ENCODE assay signal across 8 cellular contexts in the genomic region with DNA sequence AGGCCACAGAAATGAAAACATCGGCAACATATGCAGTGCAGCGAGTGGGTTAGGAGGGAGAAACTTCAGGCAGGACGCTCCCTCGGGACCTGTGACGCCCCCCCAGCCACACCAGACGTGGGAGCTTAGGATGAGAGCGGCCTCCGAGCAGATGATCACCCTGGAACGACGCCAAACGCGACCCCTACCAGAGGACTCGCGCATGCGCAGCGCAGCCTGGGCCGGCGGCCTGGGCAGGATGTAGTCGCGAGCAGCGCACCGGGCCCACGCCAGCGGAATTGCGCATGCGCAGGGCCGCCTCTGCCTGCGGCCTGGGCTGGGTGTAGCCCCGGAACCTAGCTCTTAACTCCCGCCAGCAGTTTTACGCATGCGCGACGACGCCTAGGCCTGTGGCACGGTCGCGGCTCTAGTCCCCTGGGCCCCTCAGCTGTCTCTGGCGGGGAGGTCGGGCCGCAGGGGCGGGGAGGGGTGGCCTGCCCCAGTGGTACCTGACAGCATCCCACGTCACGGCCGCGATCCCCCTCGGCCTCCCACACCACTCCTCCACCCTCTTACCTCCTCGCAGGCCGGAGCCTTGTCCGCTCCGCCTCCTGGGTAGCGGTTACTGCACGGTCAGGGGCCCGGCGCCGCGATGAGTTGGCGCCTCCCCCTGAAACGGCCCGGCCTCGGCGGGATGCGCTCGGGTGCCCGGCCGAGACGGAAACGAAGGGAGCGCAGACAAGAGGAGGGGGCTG. TPM values are rescaled to one million over a fixed set of nuclear protein-coding genes. Genes with fewer than 3 reads are reported as not detected.
DNase-seq lines count a peak whose midpoint lies in the region; ATAC-seq and TF ChIP-seq lines count a peak whose summit lies in the region.

A gene (minus strand): TSS at position 608 of the 734 bp plus-strand sequence. CDS start 11,141 bp downstream, outside the sequence.

- peaks cover 0 to 20% (median 4%) of the 10 kb centered on the region in 4 donors for H3K4me1 ChIP-seq in liver (ENCODE audit: control insufficient read depth in 4 of 4, insufficient read depth in 4 of 4, low read length in 3 of 4)

- ATAC-seq in GM19372 (IDR thresholded peaks at IDR 0.05; ENCODE audit: low read depth, unreplicated experiment), result peak; percentile 78
- peak; percentile 83 for ATAC-seq in HG03521 (IDR thresholded peaks at IDR 0.05; ENCODE audit: unreplicated experiment)

- TF ChIP-seq RAD21 in liver (IDR thresholded peaks at IDR 0.05), result peak in 1 of 2 donors; percentile 42

- TF ChIP-seq CTCF in C4-2B (conservative IDR thresholded peaks at IDR 0.05) (no peak), liver (IDR thresholded peaks at IDR 0.05; ENCODE audit: low read depth, low read length, missing input control) (no peak)

- no peaks in the 10 kb centered on the region for H3K27me3 ChIP-seq in liver (ENCODE audit: control insufficient read depth in 4 of 4, insufficient read depth in 4 of 4, low read length in 3 of 4)

- WGBS in liver, result under 1% methylated on average over 69 of the region's 69 CpGs

- peak within 1 kb of the TSS; percentile 70 to 92 (median 87) for H3K4me3 ChIP-seq in liver (ENCODE audit: low read depth in 1 of 3, low read length in 3 of 3)

- H3K27ac ChIP-seq in C4-2B (peak within 1 kb of the TSS; percentile 79), liver (ENCODE audit: low read depth in 1 of 2, low read length in 2 of 2) (peak within 1 kb of the TSS; percentile 87 to 98)

- no peaks in the 10 kb centered on the region for H3K9me3 ChIP-seq in liver (ENCODE audit: control insufficient read depth in 4 of 4, low read length in 3 of 4)

- peak; percentile 98 for DNase-seq in NCI-H748 (lab: John Stamatoyannopoulos, UW; ENCODE audit: unreplicated experiment)
- DNase-seq in activated CD4-positive, alpha-beta T cell treated with anti-CD3 and anti-CD28 coated beads, Interleukin-2, amount 50 U/mL, for 4 hours, result peak; percentile 95 to 97
- peak; percentile 98 for DNase-seq in dermis blood vessel endothelial cell
- DNase-seq in stimulated activated CD4-positive, alpha-beta T cell treated with anti-CD3 and anti-CD28 coated beads, Interleukin-4, amount 100 ng/mL, for 1 hour, result peak; percentile 99

- H3K9ac ChIP-seq in liver (ENCODE audit: low read depth in 1 of 2, low read length in 2 of 2), result peak within 1 kb of the TSS; percentile 97 to 99

- H3K36me3 ChIP-seq in liver (ENCODE audit: control insufficient read depth in 4 of 4, insufficient read depth in 3 of 4, low read depth in 1 of 4, low read length in 3 of 4), result no peaks in the 10 kb centered on the region

TF ChIP-seq in liver, 16 proteins besides CTCF, POLR2A, EP300 and RAD21:
- peak; percentile 45 for TF ChIP-seq SP1 (IDR thresholded peaks at IDR 0.05)
- TF ChIP-seq, protein P1, sequence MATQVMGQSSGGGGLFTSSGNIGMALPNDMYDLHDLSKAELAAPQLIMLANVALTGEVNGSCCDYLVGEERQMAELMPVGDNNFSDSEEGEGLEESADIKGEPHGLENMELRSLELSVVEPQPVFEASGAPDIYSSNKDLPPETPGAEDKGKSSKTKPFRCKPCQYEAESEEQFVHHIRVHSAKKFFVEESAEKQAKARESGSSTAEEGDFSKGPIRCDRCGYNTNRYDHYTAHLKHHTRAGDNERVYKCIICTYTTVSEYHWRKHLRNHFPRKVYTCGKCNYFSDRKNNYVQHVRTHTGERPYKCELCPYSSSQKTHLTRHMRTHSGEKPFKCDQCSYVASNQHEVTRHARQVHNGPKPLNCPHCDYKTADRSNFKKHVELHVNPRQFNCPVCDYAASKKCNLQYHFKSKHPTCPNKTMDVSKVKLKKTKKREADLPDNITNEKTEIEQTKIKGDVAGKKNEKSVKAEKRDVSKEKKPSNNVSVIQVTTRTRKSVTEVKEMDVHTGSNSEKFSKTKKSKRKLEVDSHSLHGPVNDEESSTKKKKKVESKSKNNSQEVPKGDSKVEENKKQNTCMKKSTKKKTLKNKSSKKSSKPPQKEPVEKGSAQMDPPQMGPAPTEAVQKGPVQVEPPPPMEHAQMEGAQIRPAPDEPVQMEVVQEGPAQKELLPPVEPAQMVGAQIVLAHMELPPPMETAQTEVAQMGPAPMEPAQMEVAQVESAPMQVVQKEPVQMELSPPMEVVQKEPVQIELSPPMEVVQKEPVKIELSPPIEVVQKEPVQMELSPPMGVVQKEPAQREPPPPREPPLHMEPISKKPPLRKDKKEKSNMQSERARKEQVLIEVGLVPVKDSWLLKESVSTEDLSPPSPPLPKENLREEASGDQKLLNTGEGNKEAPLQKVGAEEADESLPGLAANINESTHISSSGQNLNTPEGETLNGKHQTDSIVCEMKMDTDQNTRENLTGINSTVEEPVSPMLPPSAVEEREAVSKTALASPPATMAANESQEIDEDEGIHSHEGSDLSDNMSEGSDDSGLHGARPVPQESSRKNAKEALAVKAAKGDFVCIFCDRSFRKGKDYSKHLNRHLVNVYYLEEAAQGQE (IDR thresholded peaks at IDR 0.05), result peak; percentile 67
- TF ChIP-seq JUND (IDR thresholded peaks at IDR 0.05), result no peak
- TF ChIP-seq YY1 (IDR thresholded peaks at IDR 0.05), result peak; percentile 52
- no peak for TF ChIP-seq HNF4G (IDR thresholded peaks at IDR 0.05)
- peak; percentile 64 for TF ChIP-seq TAF1 (conservative IDR thresholded peaks at IDR 0.05)
- TF ChIP-seq GABPA (IDR thresholded peaks at IDR 0.05 in 1 of 2, conservative IDR thresholded peaks at IDR 0.05 in 1 of 2), result peak in 1 of 2 donors; percentile 71

RNA-seq across cellular contexts. Expression of the gene that starts here (rescaled TPM):
- 19.3 and 24.8 TPM in 2 replicates for total RNA-seq in dermis blood vessel endothelial cell
- total RNA-seq in liver, result 1 to 10 TPM; 5.2 to 9.0 TPM
- polyA plus RNA-seq in liver, result 1 to 10 TPM; 4.1 to 5.6 TPM

Comparison
In these comparisons a context has a peak if more than half of its experiments do, and no peak if none do; other contexts are left out.
1. Peak in every context shown above with its lines: DNase-seq, ATAC-seq, H3K4me3 ChIP-seq and H3K27ac ChIP-seq.